Comparison of ENCODE assay signal across 9 cellular contexts in genomic region chr7:150367187-150367510, GRCh38. TPM values are rescaled to one million over a fixed set of nuclear protein-coding genes. Genes with fewer than 3 reads are reported as not detected.
DNase-seq lines count a peak whose midpoint lies in the region; ATAC-seq and TF ChIP-seq lines count a peak whose summit lies in the region.
"Had no signal": no experiment of that assay in that cellular context is flagged by ENCODE, and none has a peak within 500 bp of the region (broad histone marks: within the 10 kb centered on the region; RNA-seq: fewer than 3 reads in every experiment).

No MANE protein-coding gene starts in this region.

- intact Hi-C loops in right lobe of liver (cut with DNase I) = no loop called here
- intact Hi-C loops in PC-9 (cut with micrococcal nuclease; ENCODE audit: unreplicated experiment) = no loop called here

- no peak for TF ChIP-seq RAD21 in liver (IDR thresholded peaks at IDR 0.05)

- 47% methylated on average over 3 of the region's 3 CpGs for WGBS in liver
- WGBS in right lobe of liver (ENCODE audit: insufficient coverage, low coverage, low lambda C conversion rate, missing lambda C conversion rate) = 34% methylated on average over 3 of the region's 3 CpGs

- H3K27me3 ChIP-seq in liver (ENCODE audit: control insufficient read depth in 4 of 4, insufficient read depth in 4 of 4, low read length in 3 of 4) (no peaks in the 10 kb centered on the region), right lobe of liver (no peaks in the 10 kb centered on the region), PC-9 (ENCODE audit: insufficient read depth, low read depth) (no peaks in the 10 kb centered on the region)

- peaks cover 34% of the 10 kb centered on the region for H3K79me2 ChIP-seq in PC-9 (ENCODE audit: low read depth)

- DNase-seq in right lobe of liver = no peak
- no peak for DNase-seq in PC-9
- DNase-seq in erythroblast (lab: John Stamatoyannopoulos, UW) = peak; percentile 19 to 24
- no peak for DNase-seq in GM10248 (ENCODE audit: extremely low spot score)
- DNase-seq: stimulated activated CD4-positive, alpha-beta T cell treated with anti-CD3 and anti-CD28 coated beads, Interleukin-12 subunit alpha, Interleukin-12 subunit beta, amount 100 ng/mL, for 4 hours had no signal

- no peaks in the 10 kb centered on the region for H3K9me3 ChIP-seq in liver (ENCODE audit: control insufficient read depth in 4 of 4, low read length in 3 of 4)
- H3K9me3 ChIP-seq in right lobe of liver = no peaks in the 10 kb centered on the region
- no peaks in the 10 kb centered on the region for H3K9me3 ChIP-seq in PC-9 (ENCODE audit: insufficient read depth, low read depth)

- CTCF ChIA-PET in PC-9 (lab: Charles Lee) = no interaction called here
- CTCF ChIA-PET in GM10248 (lab: Yijun Ruan, JAX) = interaction anchor here (1.4 to 7.1 kb wide), 3 partner anchors 10 to 33 kb away, joined by 3 to 66 read pairs (median 4); no protein-coding TSS in a partner anchor

- H3K27ac ChIP-seq in liver (ENCODE audit: low read depth in 1 of 2, low read length in 2 of 2) (peak overlapping the region; percentile 3 to 98), right lobe of liver (no peak overlapping the region), PC-9 (peak overlapping the region; percentile 97)

- H3K4me3 ChIP-seq in liver (ENCODE audit: low read depth in 1 of 3, low read length in 3 of 3) (no peak overlapping the region), right lobe of liver (no peak overlapping the region), PC-9 (peak overlapping the region; percentile 94; the same call in 1 of the 2 replicates)

- H3K9ac ChIP-seq in liver (ENCODE audit: low read depth in 1 of 2, low read length in 2 of 2) = no peak overlapping the region

- peaks cover 19% of the 10 kb centered on the region for H3F3A ChIP-seq in PC-9 (ENCODE audit: insufficient read depth, low read depth)

- BruUV-seq in PC-9 (replicated peaks; lab: Mats Ljungman, UMichigan) = no TSS peak

- no peak overlapping the region for H2AFZ ChIP-seq in PC-9

- no peak for TF ChIP-seq POLR2A in right lobe of liver (IDR thresholded peaks at IDR 0.05)
- TF ChIP-seq POLR2A in erythroblast (IDR thresholded peaks at IDR 0.05; ENCODE audit: low read length) = no peak

- H3K36me3 ChIP-seq in liver (ENCODE audit: control insufficient read depth in 4 of 4, insufficient read depth in 3 of 4, low read depth in 1 of 4, low read length in 3 of 4) (peaks cover 4 to 11% (median 7%) of the 10 kb centered on the region in 4 donors), right lobe of liver (peaks cover 0 to 5% (median 2%) of the 10 kb centered on the region in 4 donors), PC-9 (ENCODE audit: low read depth) (peaks cover 5% of the 10 kb centered on the region; the same call in 1 of the 2 replicates)

- peak overlapping the region; percentile 100 for H3K4me2 ChIP-seq in PC-9

- H4K20me1 ChIP-seq in PC-9 (ENCODE audit: insufficient read depth) = peaks cover 13% of the 10 kb centered on the region; the same call in 1 of the 2 replicates

- H3K4me1 ChIP-seq in liver (ENCODE audit: control insufficient read depth in 4 of 4, insufficient read depth in 4 of 4, low read length in 3 of 4) (peaks cover 2 to 31% (median 24%) of the 10 kb centered on the region in 4 donors), right lobe of liver (peaks cover 0 to 21% (median 11%) of the 10 kb centered on the region in 4 donors), PC-9 (replicated peaks; ENCODE audit: insufficient read depth) (peaks cover 37% of the 10 kb centered on the region)

- TF ChIP-seq CTCF in liver (IDR thresholded peaks at IDR 0.05; ENCODE audit: low read depth, low read length, missing input control) = no peak
- TF ChIP-seq CTCF in right lobe of liver (IDR thresholded peaks at IDR 0.05) = no peak
- no peak for TF ChIP-seq CTCF in PC-9 (conservative IDR thresholded peaks at IDR 0.05)
- TF ChIP-seq CTCF in GM10248 (IDR thresholded peaks at IDR 0.05; ENCODE audit: control extremely low read depth, extremely low read depth, low read depth, missing control alignments) = no peak

- ATAC-seq in right lobe of liver = no peak
- ATAC-seq in GM21825 (IDR thresholded peaks at IDR 0.05; ENCODE audit: unreplicated experiment) = no peak
- ATAC-seq in GM18867 (IDR thresholded peaks at IDR 0.05; ENCODE audit: unreplicated experiment) = no peak
- ATAC-seq in GM19397 (IDR thresholded peaks at IDR 0.05; ENCODE audit: unreplicated experiment) = no peak

- H3K9me2 ChIP-seq in PC-9 (ENCODE audit: insufficient read depth) = no peaks in the 10 kb centered on the region

- POLR2A ChIA-PET in PC-9 (lab: Charles Lee; ENCODE audit: unreplicated experiment) (interaction anchor here (1.0 kb wide), 1 partner anchor 672 kb away, joined by 6 read pairs; no protein-coding TSS in a partner anchor), GM10248 (lab: Yijun Ruan, JAX) (interaction anchor here (2.0 kb wide), 1 partner anchor 10 kb away, joined by 4 read pairs; no protein-coding TSS in a partner anchor)

TF ChIP-seq in liver, 16 proteins besides CTCF, POLR2A, EP300 and RAD21:
- no peak for TF ChIP-seq GABPA (IDR thresholded peaks at IDR 0.05 in 1 of 2, conservative IDR thresholded peaks at IDR 0.05 in 1 of 2)
- no peak for TF ChIP-seq FOXA1 (IDR thresholded peaks at IDR 0.05)
- TF ChIP-seq HNF4G (IDR thresholded peaks at IDR 0.05) = no peak
- no peak for TF ChIP-seq TAF1 (conservative IDR thresholded peaks at IDR 0.05)
- no peak for TF ChIP-seq ZBTB33 (IDR thresholded peaks at IDR 0.05)
- TF ChIP-seq RXRA (IDR thresholded peaks at IDR 0.05) = no peak
- no peak for TF ChIP-seq FOXA2 (IDR thresholded peaks at IDR 0.05)
- TF ChIP-seq NR2F2 (IDR thresholded peaks at IDR 0.05) = no peak
- no peak for TF ChIP-seq ATF3 (IDR thresholded peaks at IDR 0.05)
- no peak for TF ChIP-seq YY1 (IDR thresholded peaks at IDR 0.05)
- TF ChIP-seq SP1 (IDR thresholded peaks at IDR 0.05) = no peak
- no peak for TF ChIP-seq HNF4A (conservative IDR thresholded peaks at IDR 0.05)
- TF ChIP-seq, protein P1, sequence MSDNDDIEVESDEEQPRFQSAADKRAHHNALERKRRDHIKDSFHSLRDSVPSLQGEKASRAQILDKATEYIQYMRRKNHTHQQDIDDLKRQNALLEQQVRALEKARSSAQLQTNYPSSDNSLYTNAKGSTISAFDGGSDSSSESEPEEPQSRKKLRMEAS (IDR thresholded peaks at IDR 0.05) = no peak
- no peak for TF ChIP-seq JUND (IDR thresholded peaks at IDR 0.05)
TF ChIP-seq in liver: peak in this region for 0.

RNA-seq across cellular contexts. Expression of gene REPIN1, which starts 1.5 kb away (rescaled TPM):
- total RNA-seq in liver (100 to 1,000 TPM in 1 of 2 donors, 10 to 100 TPM in 1; 44.4 to 118 TPM), right lobe of liver (100 to 1,000 TPM in 2 of 6 experiments, 10 to 100 TPM in 4; 56.2 to 133 (median 73.5) TPM), PC-9 (2021) (172 and 174 TPM in 2 replicates)
- polyA plus RNA-seq in liver = 10 to 100 TPM; 17.1 to 65.8 TPM

RNA-seq across cellular contexts. Expression of gene ZNF775, which starts 12.0 kb away (rescaled TPM):
- total RNA-seq in liver (1 to 10 TPM in 1 of 2 donors, under 1 TPM in 1; 0.33 to 3.1 TPM), right lobe of liver (1 to 10 TPM in 3 of 6 experiments, under 1 TPM in 3; 0.44 to 1.6 (median 0.96) TPM), PC-9 (2021) (3.1 and 3.4 TPM in 2 replicates)
- under 1 TPM; 0.08 to 0.72 TPM for polyA plus RNA-seq in liver

RNA-seq across cellular contexts. Expression of gene RARRES2, which starts 25.7 kb away (rescaled TPM):
- total RNA-seq in liver = 100 to 1,000 TPM; 149 to 437 TPM
- polyA plus RNA-seq in liver = 1,000 to 10,000 TPM; 1,248 to 1,915 TPM
- total RNA-seq in right lobe of liver = 100 to 1,000 TPM; 552 to 948 (median 788) TPM
- total RNA-seq in PC-9 (2021) = not detected in 2 replicates

RNA-seq across cellular contexts. Expression of gene ACTR3C, which starts 43.8 kb away (rescaled TPM):
- 10 to 100 TPM in 1 of 2 donors, 1 to 10 TPM in 1; 3.0 to 61.7 TPM for total RNA-seq in liver
- 10 to 100 TPM; 26.6 to 30.1 TPM for polyA plus RNA-seq in liver
- 10 to 100 TPM; 30.0 to 36.5 (median 32.7) TPM for total RNA-seq in right lobe of liver
- total RNA-seq in PC-9 (2021) = 24.1 and 34.5 TPM in 2 replicates

RNA-seq across cellular contexts. Expression of gene LRRC61, which starts 44.0 kb away (rescaled TPM):
- 10 to 100 TPM; 12.0 to 17.2 TPM for total RNA-seq in liver
- 10 to 100 TPM; 13.9 to 21.0 TPM for polyA plus RNA-seq in liver
- 10 to 100 TPM; 13.0 to 33.0 (median 19.1) TPM for total RNA-seq in right lobe of liver
- total RNA-seq in PC-9 (2021) = 34.8 and 42.3 TPM in 2 replicates

Comparison
In these comparisons a context has a peak if more than half of its experiments do, and no peak if none do; other contexts are left out.
1. H3K27ac ChIP-seq: peak in liver (2 of 2) and PC-9 (single experiment); none in right lobe of liver (0 of 3).
2. DNase-seq: peak in erythroblast (2 of 2); none in right lobe of liver (0 of 3), PC-9 (0 of 2) and GM10248 (single experiment).
3. RNA of gene RARRES2, which starts 25.7 kb away (total RNA-seq): 552 to 948 TPM in right lobe of liver and 149 to 437 TPM in liver; not detected in PC-9; every median in the first group is over 100 times any median in the second.